ENCODE assay signal across 1 cellular context in genomic region chr17:80544655-80545498, GRCh38.
TF ChIP-seq lines count a peak whose summit lies in the region.

A gene with protein sequence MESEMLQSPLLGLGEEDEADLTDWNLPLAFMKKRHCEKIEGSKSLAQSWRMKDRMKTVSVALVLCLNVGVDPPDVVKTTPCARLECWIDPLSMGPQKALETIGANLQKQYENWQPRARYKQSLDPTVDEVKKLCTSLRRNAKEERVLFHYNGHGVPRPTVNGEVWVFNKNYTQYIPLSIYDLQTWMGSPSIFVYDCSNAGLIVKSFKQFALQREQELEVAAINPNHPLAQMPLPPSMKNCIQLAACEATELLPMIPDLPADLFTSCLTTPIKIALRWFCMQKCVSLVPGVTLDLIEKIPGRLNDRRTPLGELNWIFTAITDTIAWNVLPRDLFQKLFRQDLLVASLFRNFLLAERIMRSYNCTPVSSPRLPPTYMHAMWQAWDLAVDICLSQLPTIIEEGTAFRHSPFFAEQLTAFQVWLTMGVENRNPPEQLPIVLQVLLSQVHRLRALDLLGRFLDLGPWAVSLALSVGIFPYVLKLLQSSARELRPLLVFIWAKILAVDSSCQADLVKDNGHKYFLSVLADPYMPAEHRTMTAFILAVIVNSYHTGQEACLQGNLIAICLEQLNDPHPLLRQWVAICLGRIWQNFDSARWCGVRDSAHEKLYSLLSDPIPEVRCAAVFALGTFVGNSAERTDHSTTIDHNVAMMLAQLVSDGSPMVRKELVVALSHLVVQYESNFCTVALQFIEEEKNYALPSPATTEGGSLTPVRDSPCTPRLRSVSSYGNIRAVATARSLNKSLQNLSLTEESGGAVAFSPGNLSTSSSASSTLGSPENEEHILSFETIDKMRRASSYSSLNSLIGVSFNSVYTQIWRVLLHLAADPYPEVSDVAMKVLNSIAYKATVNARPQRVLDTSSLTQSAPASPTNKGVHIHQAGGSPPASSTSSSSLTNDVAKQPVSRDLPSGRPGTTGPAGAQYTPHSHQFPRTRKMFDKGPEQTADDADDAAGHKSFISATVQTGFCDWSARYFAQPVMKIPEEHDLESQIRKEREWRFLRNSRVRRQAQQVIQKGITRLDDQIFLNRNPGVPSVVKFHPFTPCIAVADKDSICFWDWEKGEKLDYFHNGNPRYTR (N-terminal part only) (plus strand): TSS chr17:80544838. CDS start chr17:80545630, 792 bp downstream.

TF ChIP-seq in IMR-90, 13 proteins besides CTCF, POLR2A, EP300 and RAD21 (continued from another document):
- TF ChIP-seq CHD1 (IDR thresholded peaks at IDR 0.05; ENCODE audit: low read depth, low read length): peak; percentile 84; the same call in 1 of the 2 replicates
- TF ChIP-seq, protein P1, sequence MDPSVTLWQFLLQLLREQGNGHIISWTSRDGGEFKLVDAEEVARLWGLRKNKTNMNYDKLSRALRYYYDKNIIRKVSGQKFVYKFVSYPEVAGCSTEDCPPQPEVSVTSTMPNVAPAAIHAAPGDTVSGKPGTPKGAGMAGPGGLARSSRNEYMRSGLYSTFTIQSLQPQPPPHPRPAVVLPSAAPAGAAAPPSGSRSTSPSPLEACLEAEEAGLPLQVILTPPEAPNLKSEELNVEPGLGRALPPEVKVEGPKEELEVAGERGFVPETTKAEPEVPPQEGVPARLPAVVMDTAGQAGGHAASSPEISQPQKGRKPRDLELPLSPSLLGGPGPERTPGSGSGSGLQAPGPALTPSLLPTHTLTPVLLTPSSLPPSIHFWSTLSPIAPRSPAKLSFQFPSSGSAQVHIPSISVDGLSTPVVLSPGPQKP (IDR thresholded peaks at IDR 0.05; ENCODE audit: borderline replicate concordance, low read depth, low read length): no peak
- TF ChIP-seq FOS (IDR thresholded peaks at IDR 0.05; ENCODE audit: low read depth, low read length): no peak
- TF ChIP-seq MXI1 (IDR thresholded peaks at IDR 0.05; ENCODE audit: borderline replicate concordance, low read depth, low read length): peak; percentile 75
- no peak for TF ChIP-seq MAZ (IDR thresholded peaks at IDR 0.05; ENCODE audit: borderline replicate concordance, low read depth, low read length)
- no peak for TF ChIP-seq RFX5 (IDR thresholded peaks at IDR 0.05; ENCODE audit: low read depth, low read length)
